In the genomic region with DNA sequence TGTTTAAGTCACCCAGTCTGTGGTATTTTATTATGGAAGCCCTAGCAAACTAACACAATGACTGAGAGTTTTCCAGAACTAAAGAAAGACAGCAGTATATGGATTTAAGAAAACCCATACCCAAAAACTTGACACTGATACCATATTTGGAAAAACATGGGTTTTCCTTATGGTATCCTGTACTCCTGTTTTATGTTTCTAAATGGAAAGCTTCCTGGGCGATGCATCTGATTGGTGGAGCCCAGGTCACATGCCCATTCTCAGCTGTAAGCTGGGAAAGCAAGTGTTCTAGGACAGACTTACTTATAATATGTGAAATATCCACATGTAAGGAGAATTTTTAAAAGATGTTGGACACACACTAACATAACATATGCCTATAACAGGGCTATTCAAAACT, we compare ENCODE assay signal across 9 cellular contexts. TPM values are rescaled to one million over a fixed set of nuclear protein-coding genes. Genes with fewer than 3 reads are reported as not detected.
DNase-seq lines count a peak whose midpoint lies in the region; ATAC-seq, FAIRE-seq and TF ChIP-seq lines count a peak whose summit lies in the region.
"Had no signal": no experiment of that assay in that cellular context is flagged by ENCODE, and none has a peak within 500 bp of the region (broad histone marks: within the 10 kb centered on the region; RNA-seq: fewer than 3 reads in every experiment).

No MANE protein-coding gene starts in this region.

- no peaks in the 10 kb centered on the region for H3K27me3 ChIP-seq in K562 (ENCODE audit: control insufficient read depth in 2 of 2, insufficient read depth in 2 of 2, low read length in 2 of 2)

- TF ChIP-seq EP300 in K562 (IDR thresholded peaks at IDR 0.05; ENCODE audit: low read length) = no peak

- POLR2A ChIA-PET in K562 (lab: Yijun Ruan, JAX) = interaction anchor here (1.2 kb wide), 1 partner anchor 65 kb away, joined by 3 read pairs; no protein-coding TSS in a partner anchor

- peak overlapping the region; percentile 92 for H2AFZ ChIP-seq in K562 (ENCODE audit: low read depth, low read length)

- no peaks in the 10 kb centered on the region for H3K9me1 ChIP-seq in K562 (ENCODE audit: control insufficient read depth, insufficient read depth, low read length)

- TF ChIP-seq POLR2A in K562 (conservative IDR thresholded peaks at IDR 0.05) (no peak), H54 (IDR thresholded peaks at IDR 0.05; ENCODE audit: low read depth, low read length) (no peak)

- no TSS peak for BruUV-seq in K562 (replicated peaks; lab: Mats Ljungman, UMichigan)

- H3K4me3 ChIP-seq in K562 = peak overlapping the region; percentile 75

- H3K9me3 ChIP-seq in K562 (replicated peaks; ENCODE audit: control insufficient read depth, insufficient read depth, low read depth, low read length) = no peaks in the 10 kb centered on the region

- intact Hi-C loops in K562 (cut with micrococcal nuclease) = loop anchor here (5.0 kb wide), 1 partner anchor 338 kb away; a partner anchor contains a TSS

- H4K20me1 ChIP-seq in K562 (replicated peaks; ENCODE audit: control insufficient read depth, insufficient read depth, low read length) = peaks cover 9% of the 10 kb centered on the region; the same call in 1 of the 2 replicates

- peaks cover 10 to 13% of the 10 kb centered on the region in 2 experiments; a peak in 3 of 5 replicates for H3K4me1 ChIP-seq in K562 (replicated peaks in 1 of 2; ENCODE audit: control insufficient read depth in 2 of 2, insufficient read depth in 2 of 2, low read length in 2 of 2)

- 13% methylated on average over 1 of the region's 1 CpG for WGBS in K562 (ENCODE audit: insufficient coverage, low coverage, missing lambda C conversion rate)

- FAIRE-seq in K562 (lab: Jason Lieb, UNC) (peak; percentile 26), H54 (lab: Jason Lieb, UNC) (no peak)
- FAIRE-seq: astrocyte had no signal

- CTCF ChIA-PET in K562 (lab: Yijun Ruan, JAX; ENCODE audit: low intra/inter-chr PET ratio) = no interaction called here

- ATAC-seq in K562 (no peak), HG03196 (IDR thresholded peaks at IDR 0.05; ENCODE audit: unreplicated experiment) (no peak)

- H3K79me2 ChIP-seq in K562 (ENCODE audit: control insufficient read depth, insufficient read depth, low read length) = no peaks in the 10 kb centered on the region

- peak overlapping the region; percentile 94 for H3K4me2 ChIP-seq in K562 (ENCODE audit: insufficient read depth, low read length)

- TF ChIP-seq RAD21 in K562 (CRISPR knock-in tag; conservative IDR thresholded peaks at IDR 0.05 in 1 of 2, IDR thresholded peaks at IDR 0.05 in 1 of 2) = no peak

- in situ Hi-C loops in K562 (cut with MboI) = loop anchor here (5.0 kb wide), 1 partner anchor 48 kb away; no protein-coding TSS in a partner anchor

- H3K27ac ChIP-seq in K562 (ENCODE audit: extremely low read depth, low read depth, low read length) = no peak overlapping the region

- H3K36me3 ChIP-seq in K562 (ENCODE audit: control insufficient read depth, insufficient read depth, low read length) = no peaks in the 10 kb centered on the region

- no peak for TF ChIP-seq CTCF in K562 (IDR thresholded peaks at IDR 0.05 in 2 of 3, conservative IDR thresholded peaks at IDR 0.05 in 1 of 3; ENCODE audit: insufficient read depth in 2 of 3, low read depth in 1 of 3, low read length in 3 of 3)

- no peak overlapping the region for H3K9ac ChIP-seq in K562 (ENCODE audit: insufficient read depth in 1 of 2, low read depth in 2 of 2, low read length in 2 of 2)

- peak; percentile 65 for DNase-seq in EH (ENCODE audit: low read depth)
- peak; percentile 22 for DNase-seq in KG1 (lab: John Stamatoyannopoulos, UW)
- peak; percentile 52 to 64 (median 58) for DNase-seq in K562 (ENCODE audit: extremely low read depth in 1 of 4, low spot score in 3 of 4)
- peak; percentile 20 for DNase-seq in myocyte (ENCODE audit: low read depth)
- no peak for DNase-seq in H54 (ENCODE audit: insufficient read length, low spot score)
- DNase-seq in NCI-H2171 (lab: John Stamatoyannopoulos, UW) = no peak
- DNase-seq: T-helper 9 cell had no signal

TF ChIP-seq in K562, 482 proteins besides CTCF, POLR2A, EP300 and RAD21 (continues in another document):
- TF ChIP-seq SRSF1 (IDR thresholded peaks at IDR 0.05; ENCODE audit: low read depth, low read length) (no peak), ZNF668 (CRISPR knock-in tag; IDR thresholded peaks at IDR 0.05) (no peak), TSC22D4 (tag; IDR thresholded peaks at IDR 0.05) (no peak)
- TF ChIP-seq, protein P1, sequence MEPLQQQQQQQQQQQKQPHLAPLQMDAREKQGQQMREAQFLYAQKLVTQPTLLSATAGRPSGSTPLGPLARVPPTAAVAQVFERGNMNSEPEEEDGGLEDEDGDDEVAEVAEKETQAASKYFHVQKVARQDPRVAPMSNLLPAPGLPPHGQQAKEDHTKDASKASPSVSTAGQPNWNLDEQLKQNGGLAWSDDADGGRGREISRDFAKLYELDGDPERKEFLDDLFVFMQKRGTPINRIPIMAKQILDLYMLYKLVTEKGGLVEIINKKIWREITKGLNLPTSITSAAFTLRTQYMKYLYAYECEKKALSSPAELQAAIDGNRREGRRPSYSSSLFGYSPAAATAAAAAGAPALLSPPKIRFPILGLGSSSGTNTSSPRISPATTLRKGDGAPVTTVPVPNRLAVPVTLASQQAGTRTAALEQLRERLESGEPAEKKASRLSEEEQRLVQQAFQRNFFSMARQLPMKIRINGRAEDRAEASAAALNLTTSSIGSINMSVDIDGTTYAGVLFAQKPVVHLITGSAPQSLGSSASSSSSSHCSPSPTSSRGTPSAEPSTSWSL (CRISPR knock-in tag; IDR thresholded peaks at IDR 0.05; ENCODE audit: borderline replicate concordance) = no peak

RNA-seq across cellular contexts. Expression of a gene that starts 4.5 kb away (rescaled TPM):
- total RNA-seq in K562 (2011; cell fraction: chromatin; rRNA removed; ENCODE audit: low replicate concordance) = not detected in 2 replicates
- 0.13 TPM in 1 of 2 replicates, not detected in the other for total RNA-seq in K562 (2011; cell fraction: nucleolus; rRNA removed)
- total RNA-seq in K562 (2011; cell fraction: nucleoplasm; rRNA removed) = 0.38 TPM in 1 of 2 replicates, not detected in the other
- total RNA-seq in K562 (2014; rRNA removed) = 0.09 and 0.12 TPM in 2 replicates
- total RNA-seq in K562 (2014; rRNA removed; fragmentation: Illumina TruSeq; extraction: Trizol) = 0.22 TPM in 1 of 2 replicates, not detected in the other
- not detected in 2 replicates for total RNA-seq in K562 (2015; rRNA removed; fragmentation: Illumina TruSeq; extraction: Trizol)
- 0.22 and 0.29 TPM in 2 replicates for total RNA-seq in K562 (2021)
- polyA plus RNA-seq in K562 (2011; rRNA removed) = 0.10 and 0.53 TPM in 2 replicates
- polyA plus RNA-seq in K562 (2011; cell fraction: cytosol; rRNA removed) = 0.12 and 0.46 TPM in 2 replicates
- 0.11 and 0.18 TPM in 2 replicates for polyA plus RNA-seq in K562 (2011; cell fraction: nucleus; rRNA removed)
- polyA plus RNA-seq in K562 (2012) = 0.14 and 0.64 TPM in 2 replicates
- polyA plus RNA-seq in K562 (2014; fragmentation: Illumina TruSeq; extraction: Trizol) = 0.09 TPM in 1 of 2 replicates, not detected in the other
- polyA plus RNA-seq in K562 (2014; fragmentation: Nextera tagmentation; extraction: Ambion mirVana) = under 1 TPM; 0.13 to 0.14 TPM
- not detected in 2 replicates for polyA plus RNA-seq in K562 (2014; rRNA removed)
- polyA minus RNA-seq in K562 (2011; rRNA and poly(A)+ RNA removed) = 0.39 TPM in 1 of 2 replicates, not detected in the other
- polyA minus RNA-seq in K562 (2011; cell fraction: cytosol; rRNA and poly(A)+ RNA removed) = not detected in 2 replicates
- polyA minus RNA-seq in K562 (2011; cell fraction: nucleus; rRNA and poly(A)+ RNA removed) = not detected in 2 replicates
- 4.7 and 7.2 TPM in 2 replicates for total RNA-seq in myocyte
- 16.3 TPM for polyA plus RNA-seq in myocyte (2012)

RNA-seq across cellular contexts. Expression of a gene that starts 8.7 kb away (rescaled TPM):
- total RNA-seq in K562 (2011; cell fraction: chromatin; rRNA removed; ENCODE audit: low replicate concordance) = not detected in 2 replicates
- not detected in 2 replicates for total RNA-seq in K562 (2011; cell fraction: nucleolus; rRNA removed)
- not detected in 2 replicates for total RNA-seq in K562 (2011; cell fraction: nucleoplasm; rRNA removed)
- total RNA-seq in K562 (2014; rRNA removed) = 0.73 TPM in 1 of 2 replicates, not detected in the other
- total RNA-seq in K562 (2014; rRNA removed; fragmentation: Illumina TruSeq; extraction: Trizol) = not detected in 2 replicates
- total RNA-seq in K562 (2015; rRNA removed; fragmentation: Illumina TruSeq; extraction: Trizol) = not detected in 2 replicates
- 0.42 and 0.44 TPM in 2 replicates for total RNA-seq in K562 (2021)
- polyA plus RNA-seq in K562 (2011; rRNA removed) = 0.12 and 0.22 TPM in 2 replicates
- polyA plus RNA-seq in K562 (2011; cell fraction: cytosol; rRNA removed) = 0.18 and 0.42 TPM in 2 replicates
- not detected in 2 replicates for polyA plus RNA-seq in K562 (2011; cell fraction: nucleus; rRNA removed)
- polyA plus RNA-seq in K562 (2012) = 0.27 and 0.37 TPM in 2 replicates
- polyA plus RNA-seq in K562 (2014; fragmentation: Illumina TruSeq; extraction: Trizol) = 0.26 TPM in 1 of 2 replicates, not detected in the other
- polyA plus RNA-seq in K562 (2014; fragmentation: Nextera tagmentation; extraction: Ambion mirVana) = under 1 TPM; 0.21 to 0.34 TPM
- 0.96 TPM in 1 of 2 replicates, not detected in the other for polyA plus RNA-seq in K562 (2014; rRNA removed)
- not detected in 2 replicates for polyA minus RNA-seq in K562 (2011; rRNA and poly(A)+ RNA removed)
- not detected in 2 replicates for polyA minus RNA-seq in K562 (2011; cell fraction: cytosol; rRNA and poly(A)+ RNA removed)
- not detected in 2 replicates for polyA minus RNA-seq in K562 (2011; cell fraction: nucleus; rRNA and poly(A)+ RNA removed)
- 0.42 and 1.4 TPM in 2 replicates for total RNA-seq in myocyte
- polyA plus RNA-seq in myocyte (2012) = 6.7 TPM

RNA-seq across cellular contexts. Expression of a gene that starts 38.4 kb away (rescaled TPM):
- not detected in 2 replicates for total RNA-seq in K562 (2011; cell fraction: chromatin; rRNA removed; ENCODE audit: low replicate concordance)
- not detected in 2 replicates for total RNA-seq in K562 (2011; cell fraction: nucleolus; rRNA removed)
- total RNA-seq in K562 (2011; cell fraction: nucleoplasm; rRNA removed) = not detected in 2 replicates
- total RNA-seq in K562 (2014; rRNA removed) (not detected in 2 replicates), K562 (2014; rRNA removed; fragmentation: Illumina TruSeq; extraction: Trizol) (not detected in 2 replicates), K562 (2015; rRNA removed; fragmentation: Illumina TruSeq; extraction: Trizol) (not detected in 2 replicates), K562 (2021) (not detected in 2 replicates), myocyte (not detected in 2 replicates)
- polyA plus RNA-seq in K562 (2011; rRNA removed) (not detected in 2 replicates), K562 (2014; fragmentation: Illumina TruSeq; extraction: Trizol) (not detected in 2 replicates), K562 (2014; fragmentation: Nextera tagmentation; extraction: Ambion mirVana) (not detected), K562 (2014; rRNA removed) (not detected in 2 replicates)
- not detected in 2 replicates for polyA plus RNA-seq in K562 (2011; cell fraction: cytosol; rRNA removed)
- polyA plus RNA-seq in K562 (2011; cell fraction: nucleus; rRNA removed) = not detected in 2 replicates
- not detected in 2 replicates for polyA plus RNA-seq in K562 (2012)
- polyA minus RNA-seq in K562 (2011; rRNA and poly(A)+ RNA removed) = not detected in 2 replicates
- not detected in 2 replicates for polyA minus RNA-seq in K562 (2011; cell fraction: cytosol; rRNA and poly(A)+ RNA removed)
- polyA minus RNA-seq in K562 (2011; cell fraction: nucleus; rRNA and poly(A)+ RNA removed) = not detected in 2 replicates
- not detected for polyA plus RNA-seq in myocyte (2012)
- total RNA-seq: astrocyte had no signal

Comparison
In these comparisons a context has a peak if more than half of its experiments do, and no peak if none do; other contexts are left out.
1. DNase-seq: peak in EH (single experiment), KG1 (single experiment), K562 (4 of 4) and myocyte (single experiment); none in H54 (single experiment) and NCI-H2171 (single experiment).